In genomic region chr1:185774384-185774783, GRCh38 we compare ENCODE assay signal across 1 cellular context.
TF ChIP-seq lines count a peak whose summit lies in the region.

No MANE protein-coding gene starts in this region.

TF ChIP-seq in GM23338, 12 proteins besides CTCF, POLR2A, EP300 and RAD21 (continued from another document):
- no peak for TF ChIP-seq ZNF462 (CRISPR knock-in tag; IDR thresholded peaks at IDR 0.05)
- TF ChIP-seq STAT1 (IDR thresholded peaks at IDR 0.05; ENCODE audit: unreplicated experiment): no peak
- no peak for TF ChIP-seq ZNF114 (CRISPR knock-in tag; IDR thresholded peaks at IDR 0.05)
- no peak for TF ChIP-seq ZNF331 (CRISPR knock-in tag; IDR thresholded peaks at IDR 0.05; ENCODE audit: low read depth)
- no peak for TF ChIP-seq EZH2 (IDR thresholded peaks at IDR 0.05; ENCODE audit: low read depth, unreplicated experiment)
